Comparison of ENCODE assay signal across 8 cellular contexts in the genomic region with DNA sequence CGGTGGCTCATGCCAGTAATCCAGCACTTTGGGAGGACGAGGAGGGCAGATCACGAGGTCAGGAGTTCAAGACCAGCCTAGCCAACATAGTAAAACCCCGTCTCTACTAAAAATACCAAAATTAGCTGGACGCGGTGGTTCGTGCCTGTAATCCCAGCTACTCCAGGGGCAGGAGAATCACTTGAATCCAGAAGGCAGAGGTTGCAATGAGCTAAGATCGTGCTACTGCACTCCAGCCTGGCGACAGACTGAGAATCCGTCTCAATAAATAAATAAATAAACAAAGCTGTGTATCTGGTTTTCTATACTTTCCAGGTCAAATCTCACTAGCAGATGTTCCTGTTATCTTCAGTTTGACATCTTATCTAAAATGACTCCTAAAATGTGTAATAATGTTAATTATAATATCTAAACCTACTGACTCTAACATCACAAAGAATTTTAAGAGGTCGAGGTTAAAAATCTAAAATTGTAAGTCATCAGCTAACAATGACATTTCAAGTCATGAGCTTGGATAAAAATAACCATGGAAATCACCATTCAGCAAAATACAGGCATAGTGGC. TPM values are rescaled to one million over a fixed set of nuclear protein-coding genes. Genes with fewer than 3 reads are reported as not detected.
DNase-seq lines count a peak whose midpoint lies in the region; ATAC-seq and TF ChIP-seq lines count a peak whose summit lies in the region.

No MANE protein-coding gene starts in this region.

- no peak for ATAC-seq in activated CD8-positive, alpha-beta T cell treated with anti-CD3 and anti-CD28 coated beads, Interleukin-2, amount 10 ng/mL, durations not matched to agents 7 days and 5 days
- no peak for ATAC-seq in activated CD8-positive, alpha-beta T cell treated with anti-CD3 and anti-CD28 coated beads for 36 hours
- no peak for ATAC-seq in HG03045 (IDR thresholded peaks at IDR 0.05; ENCODE audit: unreplicated experiment)

- DNase-seq in activated CD8-positive, alpha-beta T cell treated with anti-CD3 and anti-CD28 coated beads, Interleukin-2, amount 10 ng/mL, durations not matched to agents 7 days and 5 days = no peak
- no peak for DNase-seq in activated CD8-positive, alpha-beta T cell treated with anti-CD3 and anti-CD28 coated beads for 36 hours
- DNase-seq in SK-N-MC (ENCODE audit: low read depth, low spot score) (no peak), foreskin melanocyte (peak; percentile 4), spleen (no peak), SW480 (ENCODE audit: low spot score) (no peak), GM19238 (ENCODE audit: insufficient read length, low spot score) (no peak)

- POLR2A ChIA-PET in activated CD8-positive, alpha-beta T cell treated with anti-CD3 and anti-CD28 coated beads, Interleukin-2, amount 10 ng/mL, durations not matched to agents 7 days and 5 days (lab: Charles Lee) = interaction anchor here (0.6 to 4.5 kb wide), 7 partner anchors 9 to 268 kb away, joined by 3 to 22 read pairs (median 5); a partner anchor contains a TSS
- POLR2A ChIA-PET in activated CD8-positive, alpha-beta T cell treated with anti-CD3 and anti-CD28 coated beads for 36 hours (lab: Charles Lee) = interaction anchor here (1.1 to 6.9 kb wide), 8 partner anchors 11 to 436 kb away, joined by 3 to 73 read pairs (median 10); a partner anchor contains a TSS

- H3K27me3 ChIP-seq in spleen (replicated peaks in 1 of 7) = no peaks in the 10 kb centered on the region

- H3K36me3 Mint-ChIP-seq in activated CD8-positive, alpha-beta T cell treated with anti-CD3 and anti-CD28 coated beads, Interleukin-2, amount 10 ng/mL, durations not matched to agents 7 days and 5 days (ENCODE audit: low read depth) = peaks cover 16% of the 10 kb centered on the region
- H3K36me3 Mint-ChIP-seq in activated CD8-positive, alpha-beta T cell treated with anti-CD3 and anti-CD28 coated beads for 36 hours (ENCODE audit: low read depth) = peaks cover 25% of the 10 kb centered on the region

- CTCF ChIA-PET in activated CD8-positive, alpha-beta T cell treated with anti-CD3 and anti-CD28 coated beads, Interleukin-2, amount 10 ng/mL, durations not matched to agents 7 days and 5 days (lab: Charles Lee) = interaction anchor here (0.7 to 2.6 kb wide), 14 partner anchors 9 to 432 kb away, joined by 3 to 10 read pairs (median 4); a partner anchor contains a TSS
- CTCF ChIA-PET in activated CD8-positive, alpha-beta T cell treated with anti-CD3 and anti-CD28 coated beads for 36 hours (lab: Charles Lee) = interaction anchor here (0.7 to 4.0 kb wide), 11 partner anchors 9 to 160 kb away, joined by 3 to 18 read pairs (median 5); a partner anchor contains a TSS

- H3K4me3 ChIP-seq in SK-N-MC = peak overlapping the region; percentile 100
- H3K4me3 ChIP-seq in spleen = peak overlapping the region in 4 of 8 donors; percentile 67 to 80 (median 74)

- H3K9me3 ChIP-seq in SK-N-MC (ENCODE audit: low read depth, low read length) (no peaks in the 10 kb centered on the region), spleen (no peaks in the 10 kb centered on the region)

- no peak overlapping the region for H3K27ac ChIP-seq in SK-N-MC
- peak overlapping the region in 5 of 8 donors; percentile 97 to 98 (median 98) for H3K27ac ChIP-seq in spleen

- no peak for TF ChIP-seq POLR2A in spleen (IDR thresholded peaks at IDR 0.05)

- no peak overlapping the region for H3K27ac Mint-ChIP-seq in activated CD8-positive, alpha-beta T cell treated with anti-CD3 and anti-CD28 coated beads, Interleukin-2, amount 10 ng/mL, durations not matched to agents 7 days and 5 days
- no peak overlapping the region for H3K27ac Mint-ChIP-seq in activated CD8-positive, alpha-beta T cell treated with anti-CD3 and anti-CD28 coated beads for 36 hours

- 90 to 95% (median 94%) methylated on average over 11 of the region's 11 CpGs for WGBS in spleen, 5 donors

- H3K4me3 Mint-ChIP-seq in activated CD8-positive, alpha-beta T cell treated with anti-CD3 and anti-CD28 coated beads, Interleukin-2, amount 10 ng/mL, durations not matched to agents 7 days and 5 days = peak overlapping the region; percentile 9
- no peak overlapping the region for H3K4me3 Mint-ChIP-seq in activated CD8-positive, alpha-beta T cell treated with anti-CD3 and anti-CD28 coated beads for 36 hours

- no peaks in the 10 kb centered on the region for H3K27me3 Mint-ChIP-seq in activated CD8-positive, alpha-beta T cell treated with anti-CD3 and anti-CD28 coated beads, Interleukin-2, amount 10 ng/mL, durations not matched to agents 7 days and 5 days (ENCODE audit: low read depth)
- H3K27me3 Mint-ChIP-seq in activated CD8-positive, alpha-beta T cell treated with anti-CD3 and anti-CD28 coated beads for 36 hours = no peaks in the 10 kb centered on the region

- H3K9me3 Mint-ChIP-seq in activated CD8-positive, alpha-beta T cell treated with anti-CD3 and anti-CD28 coated beads, Interleukin-2, amount 10 ng/mL, durations not matched to agents 7 days and 5 days (ENCODE audit: insufficient read depth) = no peaks in the 10 kb centered on the region
- H3K9me3 Mint-ChIP-seq in activated CD8-positive, alpha-beta T cell treated with anti-CD3 and anti-CD28 coated beads for 36 hours = no peaks in the 10 kb centered on the region

- peaks cover 15% of the 10 kb centered on the region for H3K4me1 Mint-ChIP-seq in activated CD8-positive, alpha-beta T cell treated with anti-CD3 and anti-CD28 coated beads, Interleukin-2, amount 10 ng/mL, durations not matched to agents 7 days and 5 days (ENCODE audit: low read depth)
- H3K4me1 Mint-ChIP-seq in activated CD8-positive, alpha-beta T cell treated with anti-CD3 and anti-CD28 coated beads for 36 hours (ENCODE audit: low read depth) = peaks cover 15% of the 10 kb centered on the region

- no peak overlapping the region for H3K9ac ChIP-seq in SK-N-MC (ENCODE audit: insufficient read length)

- intact Hi-C loops in activated CD8-positive, alpha-beta T cell treated with anti-CD3 and anti-CD28 coated beads for 36 hours (cut with micrococcal nuclease) = loop anchor here (5.0 kb wide), 3 partner anchors 48 to 437 kb away; a partner anchor contains a TSS
- intact Hi-C loops in spleen (cut with DNase I; ENCODE audit: low total_unique reads) = loop anchor here (5.0 kb wide), 1 partner anchor 103 kb away; a partner anchor contains a TSS

- H3K4me1 ChIP-seq in spleen = peaks cover 21 to 42% (median 37%) of the 10 kb centered on the region in 6 donors

- no peak for TF ChIP-seq CTCF in activated CD8-positive, alpha-beta T cell treated with anti-CD3 and anti-CD28 coated beads for 36 hours (IDR thresholded peaks at IDR 0.05)
- no peak for TF ChIP-seq CTCF in spleen (IDR thresholded peaks at IDR 0.05 in 8 of 11, conservative IDR thresholded peaks at IDR 0.05 in 3 of 11)

- H3K36me3 ChIP-seq in SK-N-MC (ENCODE audit: insufficient read depth, low read length) (no peaks in the 10 kb centered on the region), spleen (peaks cover 0 to 7% (median 0%) of the 10 kb centered on the region in 6 donors)

RNA-seq across cellular contexts. Expression of a gene that starts 2.4 kb away (rescaled TPM):
- total RNA-seq in activated CD8-positive, alpha-beta T cell treated with anti-CD3 and anti-CD28 coated beads, Interleukin-2, amount 10 ng/mL, durations not matched to agents 7 days and 5 days = 10 to 100 TPM; 58.6 to 61.6 TPM
- 10 to 100 TPM; 79.6 to 79.8 TPM for total RNA-seq in activated CD8-positive, alpha-beta T cell treated with anti-CD3 and anti-CD28 coated beads for 36 hours
- 10 to 100 TPM; 47.1 to 65.0 (median 50.6) TPM for total RNA-seq in spleen
- polyA plus RNA-seq in spleen = 10 to 100 TPM; 16.4 to 21.4 (median 20.8) TPM
